ENCODE assay signal across 9 cellular contexts in the genomic region with DNA sequence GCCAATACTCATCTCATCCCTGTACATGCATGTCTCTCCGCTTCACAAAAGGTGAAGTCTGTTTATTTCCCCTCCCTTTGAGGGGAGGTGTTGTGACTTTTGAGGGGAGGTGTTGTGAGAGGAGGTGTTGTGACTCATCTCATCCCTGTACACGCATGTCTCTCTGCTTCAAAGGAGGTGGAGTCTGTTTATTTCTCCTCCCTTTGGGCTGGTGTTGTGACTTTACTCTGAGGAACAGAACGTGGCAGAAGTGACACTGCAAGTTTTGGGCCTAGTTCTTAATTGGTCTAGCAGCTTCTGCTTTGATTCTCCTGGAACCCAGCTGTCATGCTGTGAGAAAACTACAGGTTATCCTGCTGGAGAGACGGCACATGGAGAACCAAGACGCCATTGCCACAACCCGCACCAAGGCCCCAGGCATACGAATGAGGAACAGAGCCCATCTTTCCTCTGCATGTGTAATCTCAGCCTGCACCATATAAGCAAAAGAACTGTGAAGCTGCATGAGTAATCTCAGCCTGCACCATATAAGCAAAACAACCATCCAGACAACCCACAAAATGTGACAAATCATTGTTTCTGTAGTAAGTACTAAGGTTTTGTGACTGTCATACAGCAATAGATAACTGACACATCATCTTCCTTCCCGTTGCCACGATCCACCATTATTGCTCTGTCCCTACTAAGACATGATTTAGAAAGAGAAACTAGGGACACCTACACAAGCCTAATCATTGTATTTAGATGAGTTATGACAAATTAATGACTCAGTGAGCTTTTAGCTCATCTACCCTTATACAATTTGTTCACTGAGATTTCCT. TPM values are rescaled to one million over a fixed set of nuclear protein-coding genes. Genes with fewer than 3 reads are reported as not detected.
A peak's percentile ranks its signal among the peaks of the same experiment; 100 is the strongest.
DNase-seq lines count a peak whose midpoint lies in the region; ATAC-seq and TF ChIP-seq lines count a peak whose summit lies in the region.
"Had no signal": no experiment of that assay in that cellular context is flagged by ENCODE, and none has a peak within 500 bp of the region (broad histone marks: within the 10 kb centered on the region; RNA-seq: fewer than 3 reads in every experiment).

No MANE protein-coding gene starts in this region.

- H3K27ac ChIP-seq in colonic mucosa (peak overlapping the region; percentile 82), stomach (peak overlapping the region; percentile 37 to 81 (median 72)), psoas muscle (no peak overlapping the region)

- TF ChIP-seq EP300 in stomach (IDR thresholded peaks at IDR 0.05), result no peak

- peak; percentile 71 for DNase-seq in activated effector memory CD4-positive, alpha-beta T cell treated with anti-CD3 and anti-CD28 coated beads, Interleukin-2, amount 50 U/mL, for 16 hours
- DNase-seq in activated effector memory CD4-positive, alpha-beta T cell treated with Interleukin-2 at 50 U/mL for 16 hours, result no peak
- no peak for DNase-seq in colonic mucosa
- DNase-seq in stomach, result no peak
- DNase-seq in germinal center (ENCODE audit: low spot score), result no peak
- no peak for DNase-seq in NCI-H774 (lab: John Stamatoyannopoulos, UW)
- DNase-seq in psoas muscle, result no peak
- DNase-seq: naive thymus-derived CD8-positive, alpha-beta T cell had no signal

- no peaks in the 10 kb centered on the region for H3K27me3 ChIP-seq in colonic mucosa
- no peaks in the 10 kb centered on the region for H3K27me3 ChIP-seq in stomach
- H3K27me3 ChIP-seq in psoas muscle (ENCODE audit: insufficient read depth in 3 of 3, low read length in 2 of 3), result no peaks in the 10 kb centered on the region

- ATAC-seq in HG03520 (IDR thresholded peaks at IDR 0.05; ENCODE audit: unreplicated experiment) (peak; percentile 55), psoas muscle (no peak)
- ATAC-seq: naive thymus-derived CD8-positive, alpha-beta T cell had no signal

- H3K4me3 ChIP-seq in colonic mucosa, result no peak overlapping the region
- H3K4me3 ChIP-seq in stomach, result no peak overlapping the region
- H3K4me3 ChIP-seq in psoas muscle, result no peak overlapping the region

- H3K4me1 ChIP-seq in colonic mucosa (peaks cover 15% of the 10 kb centered on the region), stomach (peaks cover 10 to 35% (median 15%) of the 10 kb centered on the region in 4 donors), psoas muscle (no peaks in the 10 kb centered on the region)

- H3K9me3 ChIP-seq in colonic mucosa, result no peaks in the 10 kb centered on the region
- no peaks in the 10 kb centered on the region for H3K9me3 ChIP-seq in stomach
- H3K9me3 ChIP-seq in psoas muscle, result no peaks in the 10 kb centered on the region

- no peak overlapping the region for H3K9ac ChIP-seq in colonic mucosa (ENCODE audit: low read depth in 2 of 2, low read length in 2 of 2)

- TF ChIP-seq POLR2A in stomach (IDR thresholded peaks at IDR 0.05), result no peak

- intact Hi-C loops in colonic mucosa (cut with DNase I) (no loop called here), stomach (cut with DNase I; ENCODE audit: low total_unique reads) (no loop called here), psoas muscle (cut with DNase I) (no loop called here)

- TF ChIP-seq CTCF in colonic mucosa (IDR thresholded peaks at IDR 0.05) (no peak), stomach (IDR thresholded peaks at IDR 0.05) (no peak), psoas muscle (IDR thresholded peaks at IDR 0.05) (no peak)

- H3K36me3 ChIP-seq in colonic mucosa, result no peaks in the 10 kb centered on the region
- H3K36me3 ChIP-seq in stomach, result peaks cover 0 to 29% (median 25%) of the 10 kb centered on the region in 4 donors
- peaks cover 0 to 8% of the 10 kb centered on the region in 2 donors for H3K36me3 ChIP-seq in psoas muscle (ENCODE audit: insufficient read depth in 1 of 2, low read depth in 1 of 2)

- WGBS in stomach, 5 donors, result 75 to 88% (median 85%) methylated on average over 9 of the region's 9 CpGs
- WGBS in psoas muscle, 3 donors, result 91 to 94% (median 92%) methylated on average over 9 of the region's 9 CpGs

RNA-seq across cellular contexts. Expression of gene GALNT4, which starts 30.0 kb away (rescaled TPM):
- 10 to 100 TPM; 37.2 to 54.4 TPM for total RNA-seq in colonic mucosa
- total RNA-seq in stomach, result 100 to 1,000 TPM in 1 of 5 donors, 10 to 100 TPM in 2, 1 to 10 TPM in 1, under 1 TPM in 1; 0.45 to 111 (median 12.2) TPM
- 1 to 10 TPM; 2.6 to 6.8 (median 3.1) TPM for polyA plus RNA-seq in stomach
- 1 to 10 TPM; 1.2 to 1.6 (median 1.3) TPM for total RNA-seq in psoas muscle
- 1 to 10 TPM in 1 of 3 donors, under 1 TPM in 2; 0.42 to 1.2 (median 0.82) TPM for polyA plus RNA-seq in psoas muscle

RNA-seq across cellular contexts. Expression of gene POC1B, which starts 31.2 kb away (rescaled TPM):
- total RNA-seq in colonic mucosa (10 to 100 TPM; 31.4 to 32.0 TPM), stomach (10 to 100 TPM in 4 of 5 donors, 1 to 10 TPM in 1; 1.7 to 68.3 (median 55.8) TPM), psoas muscle (1 to 10 TPM; 4.9 to 8.1 (median 5.7) TPM)
- polyA plus RNA-seq in stomach (10 to 100 TPM in 2 of 3 donors, 1 to 10 TPM in 1; 7.1 to 14.4 (median 12.5) TPM), psoas muscle (1 to 10 TPM; 2.9 to 7.3 (median 3.1) TPM)
